Comparison of ENCODE assay signal across 16 cellular contexts in the genomic region with DNA sequence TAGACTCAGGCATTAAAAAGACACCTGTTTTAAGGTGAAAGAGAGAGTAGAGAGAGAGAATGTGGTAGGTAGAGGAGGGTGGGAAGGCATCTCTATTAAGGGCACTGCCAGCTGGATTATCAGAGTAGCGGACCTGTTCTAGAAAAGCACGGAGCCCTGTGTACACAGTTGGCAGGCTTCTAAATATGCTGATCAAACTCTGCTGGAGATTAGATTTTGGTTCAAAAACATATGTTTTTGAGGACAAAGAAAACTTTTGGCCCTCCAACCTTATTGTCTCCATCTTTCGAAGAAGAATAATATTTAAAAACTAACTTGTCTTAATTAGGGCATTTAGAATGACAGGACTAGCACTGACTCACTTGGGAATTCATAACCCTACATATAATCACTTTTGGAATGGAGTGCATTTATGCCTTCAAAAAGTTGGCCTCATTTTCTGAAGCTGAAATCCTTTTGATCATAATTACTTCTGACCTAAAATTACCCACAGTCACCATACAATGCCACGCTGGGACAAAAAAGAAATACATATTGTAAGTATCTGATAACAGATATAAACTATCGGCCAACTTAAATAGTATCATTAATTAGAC.
"Had no signal": no experiment of that assay in that cellular context is flagged by ENCODE, and none has a peak within 500 bp of the region (broad histone marks: within the 10 kb centered on the region; RNA-seq: fewer than 3 reads in every experiment).

No MANE protein-coding gene starts in this region.

- H3K9me3 Mint-ChIP-seq: activated naive CD4-positive, alpha-beta T cell treated with anti-CD3 and anti-CD28 coated beads, Interleukin-2, amount 50 U/mL, for 24 hours; brain; stimulated activated naive B cell treated with anti-CD40 and anti-IgM and Interleukin-4, amounts not matched to agents 10 μg/mL and 1 μg/mL and 100 μg/mL, for 72 hours had no signal

- H3K27me3 Mint-ChIP-seq: activated naive CD4-positive, alpha-beta T cell treated with anti-CD3 and anti-CD28 coated beads, Interleukin-2, amount 50 U/mL, for 24 hours; central memory CD8-positive, alpha-beta T cell had no signal

- H3K27ac Mint-ChIP-seq: activated naive CD4-positive, alpha-beta T cell treated with anti-CD3 and anti-CD28 coated beads, Interleukin-2, amount 50 U/mL, for 24 hours; brain; immature natural killer cell; stimulated activated naive B cell treated with anti-CD40 and anti-IgM and Interleukin-4, amounts not matched to agents 10 μg/mL and 1 μg/mL and 100 μg/mL, for 72 hours had no signal

- H3K36me3 Mint-ChIP-seq: activated naive CD4-positive, alpha-beta T cell treated with anti-CD3 and anti-CD28 coated beads, Interleukin-2, amount 50 U/mL, for 24 hours; brain; immature natural killer cell; stimulated activated naive B cell treated with anti-CD40 and anti-IgM and Interleukin-4, amounts not matched to agents 10 μg/mL and 1 μg/mL and 100 μg/mL, for 72 hours had no signal

- H3K9me3 ChIP-seq: mucosa of descending colon, right atrium auricular region, suprapubic skin had no signal

- H3K4me3 Mint-ChIP-seq: activated naive CD4-positive, alpha-beta T cell treated with anti-CD3 and anti-CD28 coated beads, Interleukin-2, amount 50 U/mL, for 24 hours; brain; central memory CD8-positive, alpha-beta T cell; immature natural killer cell; stimulated activated naive B cell treated with anti-CD40 and anti-IgM and Interleukin-4, amounts not matched to agents 10 μg/mL and 1 μg/mL and 100 μg/mL, for 72 hours had no signal

- H3K36me3 ChIP-seq: right atrium auricular region, suprapubic skin had no signal

- DNase-seq: activated CD4-positive, alpha-beta T cell treated with anti-CD3 and anti-CD28 coated beads, Interleukin-2, amount 50 U/mL, for 1 hour; activated T-cell treated with anti-CD3 and anti-CD28 coated beads for 4 hours; amygdala; effector memory CD4-positive, alpha-beta T cell; immature natural killer cell; left cardiac atrium; mucosa of descending colon; SHP77 treated with DMSO at 0.1 percent for 48 hours; stimulated activated naive B cell treated with anti-CD40 and anti-IgM and Interleukin-4, amounts not matched to agents 10 μg/mL and 1 μg/mL and 100 μg/mL, for 72 hours had no signal

- H3K27ac ChIP-seq: epithelial cell of prostate, right atrium auricular region, suprapubic skin had no signal

- H3K27me3 ChIP-seq: right atrium auricular region, suprapubic skin had no signal

- H3K4me1 Mint-ChIP-seq: activated naive CD4-positive, alpha-beta T cell treated with anti-CD3 and anti-CD28 coated beads, Interleukin-2, amount 50 U/mL, for 24 hours; central memory CD8-positive, alpha-beta T cell; immature natural killer cell; stimulated activated naive B cell treated with anti-CD40 and anti-IgM and Interleukin-4, amounts not matched to agents 10 μg/mL and 1 μg/mL and 100 μg/mL, for 72 hours had no signal

- ATAC-seq: left cardiac atrium; mucosa of descending colon; stimulated activated naive B cell treated with anti-CD40 and anti-IgM and Interleukin-4, amounts not matched to agents 10 μg/mL and 1 μg/mL and 100 μg/mL, for 72 hours had no signal

- H3K4me3 ChIP-seq: mucosa of descending colon, right atrium auricular region, smooth muscle cell, suprapubic skin had no signal

- H3K4me1 ChIP-seq: right atrium auricular region, suprapubic skin had no signal
